In the genomic region with DNA sequence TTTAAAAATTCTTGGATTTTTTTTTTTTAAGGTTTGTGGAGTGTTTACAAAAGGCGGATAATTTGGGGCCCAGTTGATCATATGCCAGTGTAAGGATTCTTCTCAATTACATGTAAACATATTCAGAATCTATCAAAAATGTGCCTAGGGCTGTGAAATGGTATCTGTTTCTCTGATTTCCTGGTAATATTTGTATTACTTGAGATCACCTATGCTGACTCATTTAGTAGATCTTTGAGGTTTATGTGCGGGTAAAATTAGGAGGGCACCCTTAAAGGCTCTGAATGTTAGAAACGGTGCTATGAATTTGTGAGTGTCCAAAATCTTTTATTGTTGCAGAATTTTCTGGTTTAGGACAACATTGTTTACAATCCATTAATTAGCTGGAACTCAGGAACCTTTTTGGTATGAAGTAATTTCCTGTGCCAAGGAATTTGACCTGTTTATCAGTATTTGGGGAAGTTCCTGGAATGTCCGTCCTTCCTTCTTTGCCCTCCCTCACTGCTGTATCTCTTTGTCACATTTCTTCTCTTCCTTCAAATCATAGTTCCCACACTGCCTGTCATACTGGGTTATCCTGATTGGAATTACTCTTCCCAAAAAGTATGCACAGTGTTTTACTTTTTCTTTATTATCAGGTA, we compare ENCODE assay signal across 13 cellular contexts.
DNase-seq lines count a peak whose midpoint lies in the region; ATAC-seq, FAIRE-seq and TF ChIP-seq lines count a peak whose summit lies in the region.
"Had no signal": no experiment of that assay in that cellular context is flagged by ENCODE, and none has a peak within 500 bp of the region (broad histone marks: within the 10 kb centered on the region; RNA-seq: fewer than 3 reads in every experiment).

No MANE protein-coding gene starts in this region.

- H3K36me3 Mint-ChIP-seq in astrocyte (ENCODE audit: low read depth, unreplicated experiment): peaks cover 24% of the 10 kb centered on the region

- H3K9me3 Mint-ChIP-seq in astrocyte (ENCODE audit: unreplicated experiment): peaks cover 16% of the 10 kb centered on the region

- no peaks in the 10 kb centered on the region for H3K27me3 Mint-ChIP-seq in astrocyte (ENCODE audit: low read depth, unreplicated experiment)
- H3K27me3 Mint-ChIP-seq: B cell, brain had no signal

- H3K9me3 ChIP-seq in right atrium auricular region (peaks cover 0 to 8% of the 10 kb centered on the region in 2 donors), heart right ventricle (peaks cover 0 to 13% (median 4%) of the 10 kb centered on the region in 11 donors), astrocyte (ENCODE audit: insufficient read depth, low read depth, low read length) (peaks cover 10% of the 10 kb centered on the region)

- no peak for FAIRE-seq in astrocyte (lab: Jason Lieb, UNC)

- H3K4me2 ChIP-seq in astrocyte (ENCODE audit: low read length): peak overlapping the region; percentile 67
- H3K4me2 ChIP-seq: GM23338 had no signal

- H4K20me1 ChIP-seq in astrocyte (ENCODE audit: insufficient read depth, low read length): no peaks in the 10 kb centered on the region

- H3K36me3 ChIP-seq in right atrium auricular region: peaks cover 12% of the 10 kb centered on the region
- H3K36me3 ChIP-seq in heart right ventricle: peaks cover 0 to 13% (median 0%) of the 10 kb centered on the region in 9 donors
- H3K36me3 ChIP-seq in astrocyte (ENCODE audit: insufficient read depth, low read length): peaks cover 2% of the 10 kb centered on the region

- H3K4me1 Mint-ChIP-seq in astrocyte (ENCODE audit: low read depth, unreplicated experiment): peaks cover 41% of the 10 kb centered on the region

- H2AFZ ChIP-seq in astrocyte (ENCODE audit: low read depth, low read length): no peak overlapping the region
- H2AFZ ChIP-seq: GM23338 had no signal

- no peak overlapping the region for H3K4me3 ChIP-seq in right atrium auricular region
- no peak overlapping the region for H3K4me3 ChIP-seq in heart right ventricle
- H3K4me3 ChIP-seq in astrocyte (ENCODE audit: insufficient read depth, low read depth, low read length): no peak overlapping the region
- H3K4me3 ChIP-seq: gastroesophageal sphincter, GM23338 had no signal

- 48 to 57% methylated on average over 4 of the region's 4 CpGs for WGBS in heart right ventricle, 2 donors

- no peak for TF ChIP-seq CTCF in right atrium auricular region (IDR thresholded peaks at IDR 0.05)
- no peak for TF ChIP-seq CTCF in heart right ventricle (IDR thresholded peaks at IDR 0.05)
- TF ChIP-seq CTCF in astrocyte (IDR thresholded peaks at IDR 0.05; ENCODE audit: insufficient read depth, low read depth, low read length): no peak

- H3K27ac ChIP-seq in right atrium auricular region: peak overlapping the region; percentile 44 to 69
- peak overlapping the region in 5 of 10 donors; percentile 12 to 89 (median 37) for H3K27ac ChIP-seq in heart right ventricle
- H3K27ac ChIP-seq in astrocyte (ENCODE audit: low read depth, low read length): peak overlapping the region; percentile 60

- DNase-seq in right atrium auricular region (ENCODE audit: low spot score) (no peak), heart right ventricle (no peak), astrocyte (ENCODE audit: low read depth) (peak; percentile 71), lung microvascular endothelial cell (ENCODE audit: low read depth in 2 of 2) (peak; percentile 78 to 93), Ammon's horn (ENCODE audit: low spot score) (no peak), 8988T (no peak), SIG-M5 treated with dmso at 0.1 percent for 504 hours (lab: John Stamatoyannopoulos, UW; ENCODE audit: unreplicated experiment) (no peak), G401 (ENCODE audit: low spot score) (no peak)
- DNase-seq: RPMI8226 had no signal

- H3K4me1 ChIP-seq in right atrium auricular region (peaks cover 0 to 60% of the 10 kb centered on the region in 2 donors), heart right ventricle (peaks cover 10 to 77% (median 53%) of the 10 kb centered on the region in 9 donors), astrocyte (ENCODE audit: insufficient read depth, low read length) (peaks cover 16% of the 10 kb centered on the region)

- H3K79me2 ChIP-seq in astrocyte (ENCODE audit: insufficient read depth, low read length): peaks cover 39% of the 10 kb centered on the region

- H3K27ac Mint-ChIP-seq in astrocyte (ENCODE audit: unreplicated experiment): peak overlapping the region; percentile 38
- H3K27ac Mint-ChIP-seq: B cell, GM23338 had no signal

- intact Hi-C loops in heart right ventricle (cut with DNase I): no loop called here

- in situ Hi-C loops in G401 (cut with HindIII; ENCODE audit: low sequenced_read_pairs): no loop called here

- peak overlapping the region; percentile 33 for H3K9ac ChIP-seq in astrocyte (ENCODE audit: low read length)

- no peak for ATAC-seq in heart right ventricle
- ATAC-seq: gastroesophageal sphincter, GM23338 had no signal

- H3K4me3 Mint-ChIP-seq in astrocyte (ENCODE audit: unreplicated experiment): no peak overlapping the region
- H3K4me3 Mint-ChIP-seq: B cell, brain, GM23338 had no signal

- no peaks in the 10 kb centered on the region for H3K27me3 ChIP-seq in right atrium auricular region
- H3K27me3 ChIP-seq in heart right ventricle: no peaks in the 10 kb centered on the region
- H3K27me3 ChIP-seq in astrocyte (ENCODE audit: insufficient read depth, low read length): no peaks in the 10 kb centered on the region
- H3K27me3 ChIP-seq: gastroesophageal sphincter had no signal

Comparison
In these comparisons a context has a peak if more than half of its experiments do, and no peak if none do; other contexts are left out.
1. DNase-seq: peak in astrocyte (single experiment) and lung microvascular endothelial cell (2 of 2); none in right atrium auricular region (single experiment), heart right ventricle (0 of 2), Ammon's horn (single experiment), 8988T (single experiment), SIG-M5 treated with dmso at 0.1 percent for 504 hours (single experiment) and G401 (single experiment).